In the genomic region with DNA sequence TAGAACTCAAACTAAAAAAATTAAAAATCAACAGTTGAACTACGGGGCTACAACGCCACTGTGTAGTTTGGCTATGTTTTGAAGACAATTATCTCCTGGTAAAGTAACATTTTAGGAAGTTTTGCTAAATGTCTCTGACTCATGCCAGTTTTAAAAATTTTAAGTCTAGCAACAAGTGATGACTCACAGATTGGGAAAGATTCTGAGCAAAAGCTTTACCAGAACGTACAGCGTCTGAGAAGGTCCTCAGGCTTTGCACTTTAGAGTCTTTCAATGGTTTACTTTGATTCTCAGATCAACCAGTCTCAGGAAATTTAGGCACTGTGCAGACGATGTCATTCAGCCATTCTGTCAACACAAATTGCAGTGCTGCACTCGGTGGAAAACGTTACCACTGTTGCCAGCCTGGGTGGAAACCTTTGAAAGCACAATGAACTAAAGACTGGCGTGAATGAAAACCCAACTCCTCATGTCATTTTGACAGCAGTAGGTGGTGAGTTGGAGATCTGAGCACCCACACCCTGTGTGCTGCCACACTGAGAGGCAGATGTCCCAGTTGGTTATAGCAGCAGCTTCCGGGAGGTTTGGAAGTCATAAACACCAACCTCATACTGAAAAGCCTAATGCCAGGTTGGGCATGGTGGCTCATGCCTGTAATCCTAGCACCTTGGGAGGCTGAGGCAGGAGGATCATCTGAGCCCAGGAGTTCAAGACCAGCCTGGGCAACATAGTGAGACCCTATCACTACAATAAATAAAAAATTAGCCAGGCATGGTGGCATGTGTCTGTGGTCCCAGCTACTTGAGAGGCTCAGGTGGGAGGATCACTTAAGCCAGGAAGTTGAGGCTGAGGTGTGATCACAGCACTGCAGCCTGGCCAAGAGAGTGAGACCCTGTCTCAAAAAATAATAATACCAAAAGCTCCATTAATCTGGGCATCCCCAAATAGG, we compare ENCODE assay signal across 11 cellular contexts. TPM values are rescaled to one million over a fixed set of nuclear protein-coding genes. Genes with fewer than 3 reads are reported as not detected.
DNase-seq lines count a peak whose midpoint lies in the region; ATAC-seq and TF ChIP-seq lines count a peak whose summit lies in the region.
"Had no signal": no experiment of that assay in that cellular context is flagged by ENCODE, and none has a peak within 500 bp of the region (broad histone marks: within the 10 kb centered on the region; RNA-seq: fewer than 3 reads in every experiment).

No MANE protein-coding gene starts in this region.

- H3K4me3 ChIP-seq in AG09309 (ENCODE audit: control insufficient read depth, low read depth, low read length) = no peak overlapping the region
- H3K4me3 ChIP-seq in HL-60 (replicated peaks; ENCODE audit: insufficient read depth, low read length) = no peak overlapping the region
- no peak overlapping the region for H3K4me3 ChIP-seq in adipocyte (ENCODE audit: low read length)
- H3K4me3 ChIP-seq in lung = no peak overlapping the region
- H3K4me3 ChIP-seq: GM12878, SK-N-MC had no signal

- ATAC-seq in lung (ENCODE audit: insufficient read depth, low FRiP score) = peak; percentile 38
- no peak for ATAC-seq in HG03432 (IDR thresholded peaks at IDR 0.05; ENCODE audit: unreplicated experiment)
- ATAC-seq: GM12878 had no signal

- peak overlapping the region; percentile 62 for H3K9ac ChIP-seq in adipocyte (ENCODE audit: low read length)

- 44 to 63% methylated on average over 9 of the region's 9 CpGs for WGBS in lung, 2 donors

- H3K9me3 ChIP-seq in adipocyte (ENCODE audit: control insufficient read depth, low read length) (no peaks in the 10 kb centered on the region), lung (ENCODE audit: control insufficient read depth in 2 of 2, insufficient read depth in 1 of 2, low read length in 1 of 2) (no peaks in the 10 kb centered on the region)
- H3K9me3 ChIP-seq: neutrophil had no signal

- H3K27me3 ChIP-seq in HL-60 (ENCODE audit: insufficient read depth, poor library complexity, severe bottlenecking) (no peaks in the 10 kb centered on the region), adipocyte (replicated peaks; ENCODE audit: control insufficient read depth, insufficient read depth, low read length) (no peaks in the 10 kb centered on the region), lung (ENCODE audit: control insufficient read depth, insufficient read depth) (no peaks in the 10 kb centered on the region)

- TF ChIP-seq CTCF in AG09309 (IDR thresholded peaks at IDR 0.05; ENCODE audit: control insufficient read depth, insufficient read depth, low read depth, low read length, missing control alignments) = no peak
- TF ChIP-seq CTCF in HL-60 (IDR thresholded peaks at IDR 0.05; ENCODE audit: insufficient read depth, low read length) = no peak
- no peak for TF ChIP-seq CTCF in lung (IDR thresholded peaks at IDR 0.05; ENCODE audit: control extremely low read depth, extremely low read depth)

- H3K36me3 ChIP-seq in adipocyte (ENCODE audit: control insufficient read depth, insufficient read depth, low read length, severe bottlenecking) (peaks cover 36% of the 10 kb centered on the region), lung (ENCODE audit: control insufficient read depth in 2 of 2, insufficient read depth in 2 of 2, low read length in 2 of 2) (peaks cover 16% of the 10 kb centered on the region in 2 donors)

- DNase-seq in AG09309 (ENCODE audit: low read depth) (peak; percentile 76), HL-60 (ENCODE audit: low read depth in 1 of 2, low spot score in 1 of 2) (peak; percentile 30 to 55), adipocyte (ENCODE audit: low read depth) (peak; percentile 95), lung (ENCODE audit: low spot score) (no peak), HuH-7 (ENCODE audit: low spot score) (no peak), cerebellum (ENCODE audit: low spot score) (no peak), NCI-H446 (lab: John Stamatoyannopoulos, UW) (no peak)

- peaks cover 25% of the 10 kb centered on the region for H3K4me1 ChIP-seq in adipocyte (ENCODE audit: control insufficient read depth, insufficient read depth, low read length)
- no peaks in the 10 kb centered on the region for H3K4me1 ChIP-seq in lung (ENCODE audit: control insufficient read depth in 2 of 2, insufficient read depth in 2 of 2, low read length in 2 of 2)

- H3K27ac ChIP-seq in HL-60 (replicated peaks) (peak overlapping the region; percentile 45; the same call in 1 of the 2 replicates), lung (ENCODE audit: low read depth in 1 of 2, low read length in 1 of 2) (peak overlapping the region in 1 of 2 donors; percentile 0)
- H3K27ac ChIP-seq: neutrophil, SK-N-MC had no signal

RNA-seq across cellular contexts. Expression of a gene that starts 6.3 kb away (rescaled TPM):
- total RNA-seq in lung (10 to 100 TPM; 13.4 to 31.9 TPM), cerebellum (9.5 TPM)
- 10 to 100 TPM in 1 of 2 donors, 1 to 10 TPM in 1; 6.4 to 12.8 TPM for polyA plus RNA-seq in lung

RNA-seq across cellular contexts. Expression of a gene that starts 47.1 kb away (rescaled TPM):
- total RNA-seq in lung (10 to 100 TPM; 69.1 to 84.2 TPM), cerebellum (114 TPM)
- polyA plus RNA-seq in lung = 10 to 100 TPM; 56.5 to 63.9 TPM

Comparison
In these comparisons a context has a peak if more than half of its experiments do, and no peak if none do; other contexts are left out.
1. DNase-seq: peak in AG09309 (single experiment), HL-60 (2 of 2) and adipocyte (single experiment); none in lung (single experiment), HuH-7 (single experiment), cerebellum (single experiment) and NCI-H446 (0 of 2).